Comparison of ENCODE assay signal across 9 cellular contexts in genomic region chr9:131635912-131636311, GRCh38.
DNase-seq lines count a peak whose midpoint lies in the region; ATAC-seq and TF ChIP-seq lines count a peak whose summit lies in the region.
"Had no signal": no experiment of that assay in that cellular context is flagged by ENCODE, and none has a peak within 500 bp of the region (broad histone marks: within the 10 kb centered on the region; RNA-seq: fewer than 3 reads in every experiment).

No MANE protein-coding gene starts in this region.

- CTCF ChIA-PET in activated CD4-positive, alpha-beta T cell treated with anti-CD3 and anti-CD28 coated beads, Interleukin-2, amount 10 ng/mL, durations not matched to agents 7 days and 5 days (lab: Charles Lee) = interaction anchor here (0.6 to 1.7 kb wide), 8 partner anchors 12 to 209 kb away, joined by 3 to 5 read pairs (median 4); no protein-coding TSS in a partner anchor
- CTCF ChIA-PET in MCF 10A (lab: Yijun Ruan, JAX) = interaction anchor here (0.6 to 2.2 kb wide), 11 partner anchors 11 to 714 kb away, joined by 3 to 7 read pairs (median 4); no protein-coding TSS in a partner anchor

- H3K9me3 ChIP-seq in thymus (ENCODE audit: control insufficient read depth) = no peaks in the 10 kb centered on the region

- no peaks in the 10 kb centered on the region for H3K27me3 ChIP-seq in thymus (ENCODE audit: control insufficient read depth, insufficient read depth)

- TF ChIP-seq CTCF in MCF 10A (IDR thresholded peaks at IDR 0.05; ENCODE audit: unreplicated experiment) (no peak), mesothelial cell of epicardium (IDR thresholded peaks at IDR 0.05; ENCODE audit: unreplicated experiment) (no peak)

- H3K9me3 Mint-ChIP-seq in activated CD4-positive, alpha-beta T cell treated with anti-CD3 and anti-CD28 coated beads, Interleukin-2, amount 10 ng/mL, durations not matched to agents 7 days and 5 days = no peaks in the 10 kb centered on the region
- H3K9me3 Mint-ChIP-seq in MCF 10A (ENCODE audit: unreplicated experiment) (no peaks in the 10 kb centered on the region), mesothelial cell of epicardium (no peaks in the 10 kb centered on the region)

- H3K4me3 Mint-ChIP-seq in activated CD4-positive, alpha-beta T cell treated with anti-CD3 and anti-CD28 coated beads, Interleukin-2, amount 10 ng/mL, durations not matched to agents 7 days and 5 days = no peak overlapping the region
- H3K4me3 Mint-ChIP-seq in MCF 10A (ENCODE audit: unreplicated experiment) = no peak overlapping the region
- H3K4me3 Mint-ChIP-seq in mesothelial cell of epicardium = no peak overlapping the region

- POLR2A ChIA-PET in activated CD4-positive, alpha-beta T cell treated with anti-CD3 and anti-CD28 coated beads, Interleukin-2, amount 10 ng/mL, durations not matched to agents 7 days and 5 days (lab: Charles Lee) = no interaction called here
- POLR2A ChIA-PET in MCF 10A (lab: Yijun Ruan, JAX) = interaction anchor here (0.7 to 5.4 kb wide), 12 partner anchors 14 to 103 kb away, joined by 3 to 44 read pairs (median 13); no protein-coding TSS in a partner anchor

- peaks cover 46% of the 10 kb centered on the region for H3K36me3 Mint-ChIP-seq in activated CD4-positive, alpha-beta T cell treated with anti-CD3 and anti-CD28 coated beads, Interleukin-2, amount 10 ng/mL, durations not matched to agents 7 days and 5 days (ENCODE audit: low read depth)
- H3K36me3 Mint-ChIP-seq in MCF 10A (ENCODE audit: insufficient read depth, unreplicated experiment) (peaks cover 19% of the 10 kb centered on the region), mesothelial cell of epicardium (peaks cover 13% of the 10 kb centered on the region)

- DNase-seq in activated CD4-positive, alpha-beta T cell treated with anti-CD3 and anti-CD28 coated beads, Interleukin-2, amount 10 ng/mL, durations not matched to agents 7 days and 5 days = no peak
- no peak for DNase-seq in activated CD4-positive, alpha-beta T cell treated with anti-CD3 and anti-CD28 coated beads, Interleukin-2, amount 50 U/mL, for 4 hours
- DNase-seq in MCF 10A (ENCODE audit: unreplicated experiment) = no peak
- no peak for DNase-seq in mesothelial cell of epicardium (ENCODE audit: low spot score in 2 of 2, unreplicated experiment in 2 of 2)
- no peak for DNase-seq in C1 segment of cervical spinal cord (lab: John Stamatoyannopoulos, UW)
- DNase-seq: NCI-H748 treated with DMSO at 0.1 percent for 48 hours had no signal

- 97% methylated on average over 5 of the region's 5 CpGs for WGBS in thymus

- peak overlapping the region; percentile 82 for H3K27ac Mint-ChIP-seq in activated CD4-positive, alpha-beta T cell treated with anti-CD3 and anti-CD28 coated beads, Interleukin-2, amount 10 ng/mL, durations not matched to agents 7 days and 5 days
- H3K27ac Mint-ChIP-seq in MCF 10A (ENCODE audit: low read depth, unreplicated experiment) (peak overlapping the region; percentile 77), mesothelial cell of epicardium (peak overlapping the region; percentile 93)

- no peak overlapping the region for H3K4me3 ChIP-seq in thymus (ENCODE audit: low read length)

- peak overlapping the region; percentile 37 for H3K27ac ChIP-seq in thymus (ENCODE audit: low read depth)

- BruUV-seq in MCF 10A (replicated peaks; lab: Mats Ljungman, UMichigan) = no TSS peak

- intact Hi-C loops in MCF 10A (cut with micrococcal nuclease) = loop anchor here (1.0 to 2.0 kb wide), 2 partner anchors 14 to 27 kb away; no protein-coding TSS in a partner anchor

- H3K36me3 ChIP-seq in thymus (ENCODE audit: control insufficient read depth, insufficient read depth) = peaks cover 32% of the 10 kb centered on the region

- H3K27me3 Mint-ChIP-seq in activated CD4-positive, alpha-beta T cell treated with anti-CD3 and anti-CD28 coated beads, Interleukin-2, amount 10 ng/mL, durations not matched to agents 7 days and 5 days = no peaks in the 10 kb centered on the region
- H3K27me3 Mint-ChIP-seq in MCF 10A (ENCODE audit: insufficient read depth, unreplicated experiment) = no peaks in the 10 kb centered on the region
- no peaks in the 10 kb centered on the region for H3K27me3 Mint-ChIP-seq in mesothelial cell of epicardium (ENCODE audit: low read depth)

- peaks cover 43% of the 10 kb centered on the region for H3K4me1 Mint-ChIP-seq in activated CD4-positive, alpha-beta T cell treated with anti-CD3 and anti-CD28 coated beads, Interleukin-2, amount 10 ng/mL, durations not matched to agents 7 days and 5 days
- H3K4me1 Mint-ChIP-seq in MCF 10A (ENCODE audit: insufficient read depth, unreplicated experiment) (peaks cover 30% of the 10 kb centered on the region), mesothelial cell of epicardium (peaks cover 40% of the 10 kb centered on the region)

- ATAC-seq in GM18519 (IDR thresholded peaks at IDR 0.05; ENCODE audit: low FRiP score, unreplicated experiment) (no peak), HG02870 (IDR thresholded peaks at IDR 0.05; ENCODE audit: unreplicated experiment) (no peak)

- H3K4me1 ChIP-seq in thymus (ENCODE audit: control insufficient read depth, insufficient read depth, low read length) = no peaks in the 10 kb centered on the region
